Comparison of ENCODE assay signal across 8 cellular contexts in genomic region chr3:58049143-58049785, GRCh38. TPM values are rescaled to one million over a fixed set of nuclear protein-coding genes. Genes with fewer than 3 reads are reported as not detected.
DNase-seq lines count a peak whose midpoint lies in the region; ATAC-seq, FAIRE-seq and TF ChIP-seq lines count a peak whose summit lies in the region.

No MANE protein-coding gene starts in this region.

- no peak overlapping the region for H2AFZ ChIP-seq in ACC112 (ENCODE audit: low read length, unreplicated experiment)

- ATAC-seq in HG02623 (IDR thresholded peaks at IDR 0.05; ENCODE audit: unreplicated experiment) = no peak
- ATAC-seq in stimulated activated naive CD8-positive, alpha-beta T cell treated with anti-CD3 and anti-CD28 coated beads, Interleukin-15, Interleukin-2, amounts not matched to agents 100 U/mL and 50 U/mL, for 24 hours = no peak

- TF ChIP-seq POLR2A in GM12891 (IDR thresholded peaks at IDR 0.05; ENCODE audit: low read depth, low read length) = no peak

- H3K4me1 ChIP-seq in ACC112 (ENCODE audit: control insufficient read depth, insufficient read depth, low read length, unreplicated experiment) (peaks cover 70% of the 10 kb centered on the region), mesodermal cell (ENCODE audit: control insufficient read depth, insufficient read depth, low read length, poor library complexity, severe bottlenecking) (peaks cover 68% of the 10 kb centered on the region)

- H3K27me3 Mint-ChIP-seq in endothelial cell (ENCODE audit: unreplicated experiment) = peaks cover 6% of the 10 kb centered on the region

- peaks cover 56% of the 10 kb centered on the region for H3K4me1 Mint-ChIP-seq in endothelial cell (ENCODE audit: unreplicated experiment)

- H3K27ac Mint-ChIP-seq in endothelial cell (ENCODE audit: unreplicated experiment) = peak overlapping the region; percentile 97

- peak overlapping the region; percentile 59 for H3K4me3 Mint-ChIP-seq in endothelial cell (ENCODE audit: unreplicated experiment)

- DNase-seq in M059J (ENCODE audit: low read depth) = peak; percentile 98
- DNase-seq in endothelial cell (ENCODE audit: low spot score) = peak; percentile 46
- no peak for DNase-seq in stimulated activated naive CD8-positive, alpha-beta T cell treated with anti-CD3 and anti-CD28 coated beads, Interleukin-15, Interleukin-2, amounts not matched to agents 100 U/mL and 50 U/mL, for 24 hours
- DNase-seq in GM12891 (ENCODE audit: insufficient read length, low spot score) = no peak
- DNase-seq in activated CD8-positive, alpha-beta memory T cell treated with anti-CD3 and anti-CD28 coated beads, Interleukin-2, amount 50 U/mL, for 4 hours = no peak

- H3K36me3 Mint-ChIP-seq in endothelial cell (ENCODE audit: low read depth, unreplicated experiment) = peaks cover 3% of the 10 kb centered on the region

- WGBS in mesodermal cell (ENCODE audit: insufficient coverage in 2 of 2), 2 experiments = 47 to 62% methylated on average over 3 to 7 of the region's 10 CpGs

- no peaks in the 10 kb centered on the region for H3K27me3 ChIP-seq in ACC112 (ENCODE audit: insufficient read depth, low read length)

- H3K9me3 ChIP-seq in mesodermal cell (ENCODE audit: control insufficient read depth, low read length) = no peaks in the 10 kb centered on the region

- peaks cover 70% of the 10 kb centered on the region for H3K79me2 ChIP-seq in ACC112 (ENCODE audit: control insufficient read depth, insufficient read depth, low read length, unreplicated experiment)

- H3K36me3 ChIP-seq in ACC112 (ENCODE audit: insufficient read depth, low read length) = no peaks in the 10 kb centered on the region
- peaks cover 13% of the 10 kb centered on the region for H3K36me3 ChIP-seq in mesodermal cell (ENCODE audit: control insufficient read depth, insufficient read depth, low read length)

- H3K4me3 ChIP-seq in ACC112 (ENCODE audit: low read depth, low read length) = peak overlapping the region; percentile 29
- H3K4me3 ChIP-seq in mesodermal cell (ENCODE audit: extremely low read depth, insufficient read depth, low read length, poor library complexity, severe bottlenecking) = no peak overlapping the region

- H3K9me3 Mint-ChIP-seq in endothelial cell (ENCODE audit: unreplicated experiment) = no peaks in the 10 kb centered on the region

- TF ChIP-seq CTCF in endothelial cell (IDR thresholded peaks at IDR 0.05; ENCODE audit: unreplicated experiment) = no peak

- FAIRE-seq in GM12891 (lab: Jason Lieb, UNC) = no peak

- H3K27ac ChIP-seq in ACC112 (ENCODE audit: low read depth, low read length) = peak overlapping the region; percentile 94
- H3K27ac ChIP-seq in mesodermal cell (ENCODE audit: low read depth, low read length, severe bottlenecking) = peak overlapping the region; percentile 97

TF ChIP-seq in GM12891, 5 proteins besides CTCF, POLR2A, EP300 and RAD21:
- no peak for TF ChIP-seq SPI1 (IDR thresholded peaks at IDR 0.05; ENCODE audit: low read depth, low read length)
- TF ChIP-seq TAF1 (IDR thresholded peaks at IDR 0.05; ENCODE audit: low read depth, low read length) = no peak
- no peak for TF ChIP-seq PAX5 (IDR thresholded peaks at IDR 0.05; ENCODE audit: insufficient read depth, low read length, severe bottlenecking)
- no peak for TF ChIP-seq POU2F2 (IDR thresholded peaks at IDR 0.05; ENCODE audit: low read depth, low read length)
- no peak for TF ChIP-seq POLR2AphosphoS5 (IDR thresholded peaks at IDR 0.05; ENCODE audit: low read depth, low read length)
TF ChIP-seq in GM12891: peak in this region for 0.

RNA-seq across cellular contexts. Expression of gene FLNB, which starts 41.0 kb away (rescaled TPM):
- total RNA-seq in M059J (2014; rRNA removed; shearing (Covaris generic)) = 65.0 and 130 TPM in 2 replicates
- total RNA-seq in endothelial cell (ENCODE audit: unreplicated experiment) = 216 TPM
- polyA plus RNA-seq in mesodermal cell (2013, experiment 1 of 2) = 135 TPM
- 103 TPM for polyA plus RNA-seq in mesodermal cell (2013, experiment 2 of 2)
- polyA plus RNA-seq in GM12891 (2012; ENCODE audit: low read depth, missing spikeins) = 23.1 TPM

Comparison
In these comparisons a context has a peak if more than half of its experiments do, and no peak if none do; other contexts are left out.
1. DNase-seq: peak in M059J (single experiment) and endothelial cell (single experiment); none in stimulated activated naive CD8-positive, alpha-beta T cell treated with anti-CD3 and anti-CD28 coated beads, Interleukin-15, Interleukin-2, amounts not matched to agents 100 U/mL and 50 U/mL, for 24 hours (single experiment), GM12891 (single experiment) and activated CD8-positive, alpha-beta memory T cell treated with anti-CD3 and anti-CD28 coated beads, Interleukin-2, amount 50 U/mL, for 4 hours (single experiment).